11 cellular contexts compared by ENCODE assay signal in the genomic region with DNA sequence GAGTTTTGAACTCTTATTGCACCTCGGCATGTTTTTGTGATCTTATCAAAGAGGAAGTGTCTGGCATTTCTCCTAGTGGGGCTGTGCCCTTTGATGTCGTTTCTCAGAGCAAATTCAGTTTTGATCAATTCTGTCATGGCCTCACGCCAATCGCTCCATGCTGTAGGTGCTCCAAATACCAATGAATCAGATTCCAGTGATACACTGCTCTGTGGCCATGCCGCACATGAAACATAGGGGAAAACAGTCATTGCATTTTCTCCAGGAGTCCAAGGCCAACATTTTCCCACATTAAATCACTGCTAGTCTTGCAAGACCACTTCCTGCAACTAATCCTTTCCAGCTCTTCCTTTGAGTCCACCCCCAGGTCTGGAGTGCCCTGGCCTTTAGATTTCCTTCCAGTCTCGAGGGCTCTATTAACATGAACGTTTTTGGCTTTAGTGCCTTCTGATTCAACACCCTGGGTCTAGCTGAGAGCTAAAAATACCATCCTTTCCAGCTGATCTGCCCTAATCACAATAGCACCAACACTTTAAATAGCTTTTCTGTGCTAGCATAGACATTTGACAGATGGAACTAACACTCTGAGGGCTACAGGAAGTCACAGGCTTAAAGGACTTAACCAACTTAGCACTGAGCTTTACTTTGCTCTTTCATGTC. TPM values are rescaled to one million over a fixed set of nuclear protein-coding genes. Genes with fewer than 3 reads are reported as not detected.
A peak's percentile ranks its signal among the peaks of the same experiment; 100 is the strongest.
DNase-seq lines count a peak whose midpoint lies in the region; ATAC-seq and TF ChIP-seq lines count a peak whose summit lies in the region.
"Had no signal": no experiment of that assay in that cellular context is flagged by ENCODE, and none has a peak within 500 bp of the region (broad histone marks: within the 10 kb centered on the region; RNA-seq: fewer than 3 reads in every experiment).

No MANE protein-coding gene starts in this region.

- no peak overlapping the region for H3K4me3 ChIP-seq in fibroblast of pulmonary artery (replicated peaks; ENCODE audit: low read depth, low read length)
- no peak overlapping the region for H3K4me3 ChIP-seq in thyroid gland (replicated peaks in 1 of 3)
- H3K4me3 ChIP-seq: colonic mucosa, lung had no signal

- peaks cover 0 to 20% of the 10 kb centered on the region in 2 donors for H3K36me3 ChIP-seq in thyroid gland

- 51 to 58% methylated on average over 7 of the region's 7 CpGs for WGBS in thyroid gland, 2 donors

- TF ChIP-seq CTCF in fibroblast of pulmonary artery (IDR thresholded peaks at IDR 0.05; ENCODE audit: low read length, missing control alignments) (no peak), thyroid gland (IDR thresholded peaks at IDR 0.05) (no peak)

- peak overlapping the region in 1 of 10 donors; percentile 43 for H3K27ac Mint-ChIP-seq in naive thymus-derived CD8-positive, alpha-beta T cell

- peaks cover 7 to 22% (median 17%) of the 10 kb centered on the region in 4 donors for H3K4me1 Mint-ChIP-seq in naive thymus-derived CD8-positive, alpha-beta T cell

- H3K9me3 ChIP-seq in thyroid gland, result no peaks in the 10 kb centered on the region
- H3K9me3 ChIP-seq: colonic mucosa had no signal

- POLR2A ChIA-PET in naive thymus-derived CD8-positive, alpha-beta T cell (lab: Charles Lee), result no interaction called here

- intact Hi-C loops in thyroid gland (cut with DNase I), result no loop called here

- no peaks in the 10 kb centered on the region for H3K9me3 Mint-ChIP-seq in naive thymus-derived CD8-positive, alpha-beta T cell

- peaks cover 0 to 54% (median 22%) of the 10 kb centered on the region in 3 donors for H3K36me3 Mint-ChIP-seq in naive thymus-derived CD8-positive, alpha-beta T cell

- no peaks in the 10 kb centered on the region for H3K27me3 ChIP-seq in thyroid gland
- H3K27me3 ChIP-seq: colonic mucosa had no signal

- H3K4me1 ChIP-seq in thyroid gland, result peaks cover 17 to 35% of the 10 kb centered on the region in 2 donors
- H3K4me1 ChIP-seq: colonic mucosa had no signal

- H3K27ac ChIP-seq in thyroid gland, result no peak overlapping the region
- H3K27ac ChIP-seq: colonic mucosa had no signal

- DNase-seq in AG20443 (ENCODE audit: low spot score) (peak; percentile 77), NCI-H226 (peak; percentile 68), fibroblast of pulmonary artery (ENCODE audit: low read depth) (peak; percentile 91), DMS153 (lab: John Stamatoyannopoulos, UW) (no peak), SIG-M5 treated with dmso at 0.1 percent for 504 hours (lab: John Stamatoyannopoulos, UW; ENCODE audit: unreplicated experiment) (no peak), thyroid gland (no peak)
- DNase-seq in naive thymus-derived CD8-positive, alpha-beta T cell, result no peak
- DNase-seq: colonic mucosa had no signal

- no peak for TF ChIP-seq POLR2A in thyroid gland (IDR thresholded peaks at IDR 0.05)

- H3K27me3 Mint-ChIP-seq in naive thymus-derived CD8-positive, alpha-beta T cell, result no peaks in the 10 kb centered on the region

- peak; percentile 23 to 49 for ATAC-seq in naive thymus-derived CD8-positive, alpha-beta T cell
- ATAC-seq in GM19328 (IDR thresholded peaks at IDR 0.05; ENCODE audit: unreplicated experiment), result no peak

- no peak overlapping the region for H3K4me3 Mint-ChIP-seq in naive thymus-derived CD8-positive, alpha-beta T cell

RNA-seq across cellular contexts. Expression of gene RASL10B, which starts 18.2 kb away (rescaled TPM):
- under 1 TPM; 0.38 to 0.57 TPM for total RNA-seq in naive thymus-derived CD8-positive, alpha-beta T cell
- polyA plus RNA-seq in naive thymus-derived CD8-positive, alpha-beta T cell, result under 1 TPM in 1 of 3 donors, not detected in 2; 0.06 TPM
- 10 to 100 TPM in 1 of 4 donors, 1 to 10 TPM in 2, under 1 TPM in 1; 0.94 to 14.5 (median 3.5) TPM for total RNA-seq in thyroid gland

RNA-seq across cellular contexts. Expression of gene GAS2L2, which starts 39.8 kb away (rescaled TPM):
- total RNA-seq in naive thymus-derived CD8-positive, alpha-beta T cell, result under 1 TPM; 0.33 to 0.36 TPM
- polyA plus RNA-seq in naive thymus-derived CD8-positive, alpha-beta T cell, result not detected
- not detected for total RNA-seq in thyroid gland

RNA-seq across cellular contexts. Expression of gene C17orf50, which starts 47.5 kb away (rescaled TPM):
- under 1 TPM in 1 of 2 experiments, not detected in 1; 0.38 TPM for total RNA-seq in naive thymus-derived CD8-positive, alpha-beta T cell
- polyA plus RNA-seq in naive thymus-derived CD8-positive, alpha-beta T cell, result 1 to 10 TPM in 1 of 3 donors, under 1 TPM in 2; 0.20 to 2.1 (median 0.67) TPM
- under 1 TPM in 1 of 4 donors, not detected in 3; 0.40 TPM for total RNA-seq in thyroid gland
- total RNA-seq: activated CD8-positive, alpha-beta memory T cell treated with anti-CD3 and anti-CD28 coated beads for 36 hours; colonic mucosa had no signal

Comparison
In these comparisons a context has a peak if more than half of its experiments do, and no peak if none do; other contexts are left out.
1. DNase-seq: peak in AG20443 (single experiment), NCI-H226 (single experiment) and fibroblast of pulmonary artery (single experiment); none in naive thymus-derived CD8-positive, alpha-beta T cell (0 of 10), DMS153 (single experiment), SIG-M5 treated with dmso at 0.1 percent for 504 hours (single experiment) and thyroid gland (0 of 2).